Comparison of ENCODE assay signal across 9 cellular contexts in the genomic region with DNA sequence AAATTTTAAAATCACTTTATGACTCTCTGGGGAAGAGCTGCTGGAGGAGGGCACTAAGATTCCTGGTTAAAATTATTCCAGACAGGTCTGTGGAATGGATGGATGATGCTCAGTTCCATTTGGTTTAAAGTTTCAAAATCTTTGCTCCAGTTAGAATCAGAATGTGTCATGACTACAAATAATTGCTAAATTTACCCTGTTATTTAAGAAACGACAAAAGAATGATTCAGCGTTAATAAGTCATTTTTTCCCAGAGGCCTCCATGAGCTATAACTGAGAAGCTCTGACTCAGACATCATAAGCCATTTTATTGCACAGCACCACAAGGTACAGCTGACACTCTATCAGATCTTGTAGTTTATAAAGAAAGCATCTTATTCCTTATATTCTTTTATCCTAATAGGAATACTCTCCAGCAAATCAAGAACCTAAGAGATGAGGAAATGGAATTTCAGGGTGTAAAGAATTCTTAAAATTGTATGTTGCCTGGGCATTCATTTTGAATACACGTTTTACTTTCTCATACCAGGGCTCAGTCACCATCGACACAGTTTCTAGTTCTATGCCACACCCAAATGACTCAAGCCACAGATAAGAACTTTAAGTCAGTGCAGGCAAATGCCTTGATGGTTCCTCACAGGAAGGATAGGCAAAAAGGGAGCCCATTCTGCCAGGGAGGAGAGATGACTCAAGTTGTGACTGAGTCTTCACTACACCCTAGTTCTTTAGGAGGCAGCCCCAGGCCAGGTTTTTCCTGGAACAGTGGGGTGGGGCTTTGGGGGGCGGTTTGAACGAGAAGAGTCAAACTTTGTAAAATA.
DNase-seq lines count a peak whose midpoint lies in the region; ATAC-seq and TF ChIP-seq lines count a peak whose summit lies in the region.
"Had no signal": no experiment of that assay in that cellular context is flagged by ENCODE, and none has a peak within 500 bp of the region (broad histone marks: within the 10 kb centered on the region; RNA-seq: fewer than 3 reads in every experiment).

No MANE protein-coding gene starts in this region.

- ATAC-seq in HG03439 (IDR thresholded peaks at IDR 0.05; ENCODE audit: unreplicated experiment), result no peak

- H3K4me3 Mint-ChIP-seq in HFFc6, result peak overlapping the region; percentile 88
- H3K4me3 Mint-ChIP-seq: T-helper 2 cell treated with Interferon-gamma antibody and Interleukin-4, amounts not matched to agents 5 μg/mL and 100 μg/mL, for 36 hours had no signal

- H3K9me3 Mint-ChIP-seq in HFFc6, result no peaks in the 10 kb centered on the region

- peak overlapping the region in 2 of 5 donors; percentile 72 to 75 for H3K27ac ChIP-seq in adrenal gland
- peak overlapping the region in 1 of 2 donors; percentile 54 for H3K27ac ChIP-seq in right atrium auricular region

- peaks cover 24% of the 10 kb centered on the region for H3K36me3 Mint-ChIP-seq in HFFc6 (ENCODE audit: low read depth)

- H3K9me3 ChIP-seq in adrenal gland (replicated peaks in 1 of 3), result no peaks in the 10 kb centered on the region
- H3K9me3 ChIP-seq in right atrium auricular region, result no peaks in the 10 kb centered on the region

- no peak; the same call in 1 of the 2 replicates for TF ChIP-seq CTCF in HFFc6 (IDR thresholded peaks at IDR 0.05)
- no peak for TF ChIP-seq CTCF in adrenal gland (IDR thresholded peaks at IDR 0.05)
- no peak for TF ChIP-seq CTCF in right atrium auricular region (IDR thresholded peaks at IDR 0.05)

- H3K27ac Mint-ChIP-seq in HFFc6, result peak overlapping the region; percentile 100
- H3K27ac Mint-ChIP-seq: T-helper 2 cell treated with Interferon-gamma antibody and Interleukin-4, amounts not matched to agents 5 μg/mL and 100 μg/mL, for 36 hours had no signal

- H3K4me1 Mint-ChIP-seq in HFFc6 (ENCODE audit: low read depth), result peaks cover 43% of the 10 kb centered on the region

- DNase-seq in HFFc6 (peak; percentile 99), adrenal gland (peak in 4 of 7 donors; percentile 8 to 54 (median 27)), right atrium auricular region (ENCODE audit: low spot score) (peak; percentile 66), ureter (ENCODE audit: low spot score) (peak; percentile 43), activated T-cell treated with anti-CD3 and anti-CD28 coated beads for 4 hours (no peak), NCI-H146 treated with DMSO at 0.1 percent for 48 hours (lab: John Stamatoyannopoulos, UW; ENCODE audit: unreplicated experiment) (no peak)
- DNase-seq: NCI-H1105 had no signal

- intact Hi-C loops in adrenal gland (cut with DNase I), result no loop called here

- no peak overlapping the region for H3K4me3 ChIP-seq in adrenal gland
- H3K4me3 ChIP-seq in right atrium auricular region, result no peak overlapping the region

- H3K4me1 ChIP-seq in adrenal gland (replicated peaks in 1 of 2) (peaks cover 0 to 6% of the 10 kb centered on the region in 2 donors), right atrium auricular region (no peaks in the 10 kb centered on the region)

- H3K27me3 Mint-ChIP-seq in HFFc6 (ENCODE audit: insufficient read depth), result no peaks in the 10 kb centered on the region; the same call in 1 of the 2 replicates

- no peak for TF ChIP-seq POLR2A in adrenal gland (IDR thresholded peaks at IDR 0.05)

- H3K27me3 ChIP-seq in adrenal gland, result no peaks in the 10 kb centered on the region
- H3K27me3 ChIP-seq in right atrium auricular region, result no peaks in the 10 kb centered on the region

- no peaks in the 10 kb centered on the region for H3K36me3 ChIP-seq in adrenal gland (replicated peaks in 1 of 2)
- no peaks in the 10 kb centered on the region for H3K36me3 ChIP-seq in right atrium auricular region

- 40 to 58% (median 48%) methylated on average over 6 of the region's 6 CpGs for WGBS in adrenal gland, 4 donors

Comparison
In these comparisons a context has a peak if more than half of its experiments do, and no peak if none do; other contexts are left out.
1. DNase-seq: peak in HFFc6 (single experiment), adrenal gland (4 of 7), right atrium auricular region (single experiment) and ureter (single experiment); none in activated T-cell treated with anti-CD3 and anti-CD28 coated beads for 4 hours (single experiment) and NCI-H146 treated with DMSO at 0.1 percent for 48 hours (single experiment).